In genomic region chr3:52455283-52456168, GRCh38 we compare ENCODE assay signal across 8 cellular contexts. TPM values are rescaled to one million over a fixed set of nuclear protein-coding genes. Genes with fewer than 3 reads are reported as not detected.
DNase-seq lines count a peak whose midpoint lies in the region; ATAC-seq, FAIRE-seq and TF ChIP-seq lines count a peak whose summit lies in the region.

Gene NISCH, plus strand, starts transcription at chr3:52455604. Its CDS starts 38 bp downstream, at chr3:52455642.

- intact Hi-C loops in kidney (cut with DNase I), result no loop called here

- ATAC-seq in HG02938 (IDR thresholded peaks at IDR 0.05; ENCODE audit: unreplicated experiment), result peak; percentile 62

- H3K36me3 ChIP-seq in kidney (ENCODE audit: control insufficient read depth in 1 of 2, insufficient read depth in 2 of 2, low read length in 2 of 2), result peaks cover 14 to 22% of the 10 kb centered on the region in 2 donors

- DNase-seq in NCI-H2107 (lab: John Stamatoyannopoulos, UW) (peak; percentile 38), NCI-H2107 treated with DMSO at 0.1 percent for 48 hours (lab: John Stamatoyannopoulos, UW; ENCODE audit: unreplicated experiment) (no peak), NCI-H226 (peak; percentile 45), kidney (peak; percentile 96)
- peak; percentile 94 for DNase-seq in activated CD4-positive, CD25-positive, alpha-beta regulatory T cell treated with anti-CD3 and anti-CD28 coated beads, Interleukin-2, amount 50 U/mL, for 16 hours (ENCODE audit: low read depth, low spot score)
- peak; percentile 94 for DNase-seq in central memory CD4-positive, alpha-beta T cell
- DNase-seq in stimulated activated CD4-positive, alpha-beta T cell treated with anti-CD3 and anti-CD28 coated beads, Interleukin-15, amount 100 ng/mL, for 24 hours, result peak; percentile 97

- no peaks in the 10 kb centered on the region for H3K9me3 ChIP-seq in kidney (ENCODE audit: control insufficient read depth in 1 of 2, low read length in 2 of 2)

- no peak for TF ChIP-seq CTCF in kidney (IDR thresholded peaks at IDR 0.05; ENCODE audit: borderline replicate concordance, extremely low read depth, insufficient read depth)

- FAIRE-seq in kidney (lab: Jason Lieb, UNC), result no peak

- H3K27ac ChIP-seq in kidney (ENCODE audit: low read depth in 2 of 2, low read length in 2 of 2), result peak within 1 kb of the TSS; percentile 90 to 94

- peak within 1 kb of the TSS; percentile 93 to 96 for H3K9ac ChIP-seq in kidney (ENCODE audit: low read length in 2 of 2)

- peak within 1 kb of the TSS; percentile 81 to 88 for H3K4me3 ChIP-seq in kidney (ENCODE audit: low read length in 2 of 2)

- peaks cover 17 to 32% of the 10 kb centered on the region in 2 donors for H3K4me1 ChIP-seq in kidney (ENCODE audit: control insufficient read depth in 1 of 2, insufficient read depth in 1 of 2, low read depth in 1 of 2, low read length in 2 of 2)

RNA-seq across cellular contexts. Expression of gene NISCH, which starts in this region (rescaled TPM):
- 98.7 TPM for total RNA-seq in kidney
- 36.1 TPM for polyA plus RNA-seq in kidney (ENCODE audit: insufficient read depth, low read depth, low replicate concordance)
